In genomic region chr10:132670546-132670945, GRCh38 we compare ENCODE assay signal across 13 cellular contexts.
"Had no signal": no experiment of that assay in that cellular context is flagged by ENCODE, and none has a peak within 500 bp of the region (broad histone marks: within the 10 kb centered on the region; RNA-seq: fewer than 3 reads in every experiment).

No MANE protein-coding gene starts in this region.

- ATAC-seq: activated T-cell treated with anti-CD3 and anti-CD28 coated beads, Interleukin-2, amount 50 U/mL, for 72 hours had no signal

- H3K27ac ChIP-seq: cardiac muscle cell, neutrophil, prostate gland had no signal

- H3K36me3 ChIP-seq: cardiac muscle cell, prostate gland had no signal

- H3K27ac Mint-ChIP-seq: activated CD4-positive, alpha-beta memory T cell treated with anti-CD3 and anti-CD28 coated beads for 36 hours; activated T-cell treated with anti-CD3 and anti-CD28 coated beads, Interleukin-2, amount 50 U/mL, for 72 hours; mesothelial cell of epicardium had no signal

- H3K27me3 Mint-ChIP-seq: activated CD4-positive, alpha-beta memory T cell treated with anti-CD3 and anti-CD28 coated beads for 36 hours had no signal

- DNase-seq: activated CD4-positive, alpha-beta memory T cell treated with anti-CD3 and anti-CD28 coated beads for 36 hours; activated naive CD4-positive, alpha-beta T cell; activated T-cell treated with anti-CD3 and anti-CD28 coated beads, Interleukin-2, amount 50 U/mL, for 72 hours; effector CD4-positive, alpha-beta T cell; kidney; stimulated activated CD4-positive, alpha-beta T cell treated with anti-CD3 and anti-CD28 coated beads, Interleukin-12 subunit alpha, Interleukin-12 subunit beta, amount 100 ng/mL, for 4 hours; stimulated activated naive CD4-positive, alpha-beta T cell treated with Interleukin-2 at 50 U/mL for 16 hours; T-helper 2 cell; trophoblast cell had no signal

- H3K27me3 ChIP-seq: cardiac muscle cell, neutrophil had no signal

- H3K4me3 ChIP-seq: cardiac muscle cell, prostate gland had no signal

- H3K9me3 Mint-ChIP-seq: activated CD4-positive, alpha-beta memory T cell treated with anti-CD3 and anti-CD28 coated beads for 36 hours; activated T-cell treated with anti-CD3 and anti-CD28 coated beads, Interleukin-2, amount 50 U/mL, for 72 hours had no signal

- H3K4me3 Mint-ChIP-seq: activated CD4-positive, alpha-beta memory T cell treated with anti-CD3 and anti-CD28 coated beads for 36 hours; activated T-cell treated with anti-CD3 and anti-CD28 coated beads, Interleukin-2, amount 50 U/mL, for 72 hours; mesothelial cell of epicardium had no signal
